Comparison of ENCODE assay signal across 1 cellular context in the genomic region with DNA sequence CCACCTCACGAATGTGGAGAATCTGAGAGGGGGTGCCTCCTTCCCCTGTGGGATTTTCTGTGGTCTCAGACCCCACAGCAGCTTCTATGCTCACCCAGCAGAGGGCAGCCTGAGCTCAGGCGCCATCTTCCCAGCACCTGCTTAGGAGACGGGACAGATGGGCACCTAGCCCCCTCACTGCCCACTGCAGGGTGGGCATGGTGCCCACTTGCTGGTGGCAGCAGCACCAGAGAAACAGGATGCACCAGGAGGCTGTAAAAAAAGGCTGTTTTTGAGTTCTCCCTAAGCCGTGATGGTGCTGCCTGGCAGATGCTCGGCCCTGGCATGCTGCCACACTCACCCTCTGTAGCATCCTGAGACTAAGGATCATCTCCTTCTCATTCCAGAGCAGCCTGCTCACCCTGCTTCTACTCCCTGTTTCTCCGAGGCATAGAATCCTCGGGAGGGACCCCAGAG.
TF ChIP-seq lines count a peak whose summit lies in the region.

No MANE protein-coding gene starts in this region.

TF ChIP-seq in K562, 482 proteins besides CTCF, POLR2A, EP300 and RAD21 (continued from another document and continues in another):
- TF ChIP-seq, protein P1, sequence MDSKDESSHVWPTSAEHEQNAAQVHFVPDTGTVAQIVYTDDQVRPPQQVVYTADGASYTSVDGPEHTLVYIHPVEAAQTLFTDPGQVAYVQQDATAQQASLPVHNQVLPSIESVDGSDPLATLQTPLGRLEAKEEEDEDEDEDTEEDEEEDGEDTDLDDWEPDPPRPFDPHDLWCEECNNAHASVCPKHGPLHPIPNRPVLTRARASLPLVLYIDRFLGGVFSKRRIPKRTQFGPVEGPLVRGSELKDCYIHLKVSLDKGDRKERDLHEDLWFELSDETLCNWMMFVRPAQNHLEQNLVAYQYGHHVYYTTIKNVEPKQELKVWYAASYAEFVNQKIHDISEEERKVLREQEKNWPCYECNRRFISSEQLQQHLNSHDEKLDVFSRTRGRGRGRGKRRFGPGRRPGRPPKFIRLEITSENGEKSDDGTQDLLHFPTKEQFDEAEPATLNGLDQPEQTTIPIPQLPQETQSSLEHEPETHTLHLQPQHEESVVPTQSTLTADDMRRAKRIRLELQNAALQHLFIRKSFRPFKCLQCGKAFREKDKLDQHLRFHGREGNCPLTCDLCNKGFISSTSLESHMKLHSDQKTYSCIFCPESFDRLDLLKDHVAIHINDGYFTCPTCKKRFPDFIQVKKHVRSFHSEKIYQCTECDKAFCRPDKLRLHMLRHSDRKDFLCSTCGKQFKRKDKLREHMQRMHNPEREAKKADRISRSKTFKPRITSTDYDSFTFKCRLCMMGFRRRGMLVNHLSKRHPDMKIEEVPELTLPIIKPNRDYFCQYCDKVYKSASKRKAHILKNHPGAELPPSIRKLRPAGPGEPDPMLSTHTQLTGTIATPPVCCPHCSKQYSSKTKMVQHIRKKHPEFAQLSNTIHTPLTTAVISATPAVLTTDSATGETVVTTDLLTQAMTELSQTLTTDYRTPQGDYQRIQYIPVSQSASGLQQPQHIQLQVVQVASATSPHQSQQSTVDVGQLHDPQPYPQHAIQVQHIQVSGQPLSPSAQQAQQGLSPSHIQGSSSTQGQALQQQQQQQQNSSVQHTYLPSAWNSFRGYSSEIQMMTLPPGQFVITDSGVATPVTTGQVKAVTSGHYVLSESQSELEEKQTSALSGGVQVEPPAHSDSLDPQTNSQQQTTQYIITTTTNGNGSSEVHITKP (IDR thresholded peaks at IDR 0.05; ENCODE audit: partially characterized antibody): no peak
- TF ChIP-seq ZNF347 (CRISPR knock-in tag; IDR thresholded peaks at IDR 0.05; ENCODE audit: low read depth) (no peak), SREBF2 (CRISPR knock-in tag; IDR thresholded peaks at IDR 0.05) (no peak), GABPB2 (CRISPR knock-in tag; conservative IDR thresholded peaks at IDR 0.05) (no peak), CREBBP (IDR thresholded peaks at IDR 0.05; ENCODE audit: low read depth, low read length) (no peak), HMG20A (CRISPR knock-in tag; conservative IDR thresholded peaks at IDR 0.05) (no peak), TAF15 (IDR thresholded peaks at IDR 0.05; ENCODE audit: low read depth, low read length) (no peak), MCM7 (IDR thresholded peaks at IDR 0.05) (no peak), BDP1 (IDR thresholded peaks at IDR 0.05; ENCODE audit: insufficient read depth, insufficient read length) (no peak), ZNF384 (IDR thresholded peaks at IDR 0.05; ENCODE audit: low read depth, low read length) (no peak), PRMT5 (CRISPR knock-in tag; IDR thresholded peaks at IDR 0.05) (no peak), ESRRA (IDR thresholded peaks at IDR 0.05; ENCODE audit: borderline replicate concordance, low read depth) (no peak), SIX5 (IDR thresholded peaks at IDR 0.05; ENCODE audit: borderline replicate concordance in 1 of 2, insufficient read depth in 1 of 2, low read depth in 1 of 2, low read length in 2 of 2) (no peak), LCOR (CRISPR knock-in tag; IDR thresholded peaks at IDR 0.05) (0 out of 2 replicates have a peak, but pooled peaks have one; percentile 35), SMC3 (conservative IDR thresholded peaks at IDR 0.05; ENCODE audit: insufficient read depth, low read depth, low read length) (peak; percentile 98), CBFA2T3 (IDR thresholded peaks at IDR 0.05) (no peak), MYNN (IDR thresholded peaks at IDR 0.05) (peak; percentile 86), MYNN (CRISPR knock-in tag; IDR thresholded peaks at IDR 0.05) (no peak), JUND (IDR thresholded peaks at IDR 0.05; ENCODE audit: borderline replicate concordance, low read depth, low read length) (no peak), JUND (tag; IDR thresholded peaks at IDR 0.05; ENCODE audit: borderline replicate concordance, low read depth, low read length) (no peak), GATAD2A (IDR thresholded peaks at IDR 0.05) (peak; percentile 51; the same call in 1 of the 2 replicates), KLF16 (IDR thresholded peaks at IDR 0.05) (peak; percentile 43; the same call in 1 of the 2 replicates), KAT8 (IDR thresholded peaks at IDR 0.05; ENCODE audit: low read depth) (no peak), BACH1 (tag; IDR thresholded peaks at IDR 0.05) (no peak), CBX3 (IDR thresholded peaks at IDR 0.05; ENCODE audit: borderline replicate concordance in 1 of 2, low read length in 2 of 2) (no peak), IRF2 (CRISPR knock-in tag; IDR thresholded peaks at IDR 0.05) (no peak), PURB (CRISPR knock-in tag; IDR thresholded peaks at IDR 0.05; ENCODE audit: low read depth) (no peak), ZNF23 (CRISPR knock-in tag; IDR thresholded peaks at IDR 0.05) (no peak), RBM15 (IDR thresholded peaks at IDR 0.05; ENCODE audit: insufficient read depth, low read length) (no peak)
- TF ChIP-seq, protein P2, sequence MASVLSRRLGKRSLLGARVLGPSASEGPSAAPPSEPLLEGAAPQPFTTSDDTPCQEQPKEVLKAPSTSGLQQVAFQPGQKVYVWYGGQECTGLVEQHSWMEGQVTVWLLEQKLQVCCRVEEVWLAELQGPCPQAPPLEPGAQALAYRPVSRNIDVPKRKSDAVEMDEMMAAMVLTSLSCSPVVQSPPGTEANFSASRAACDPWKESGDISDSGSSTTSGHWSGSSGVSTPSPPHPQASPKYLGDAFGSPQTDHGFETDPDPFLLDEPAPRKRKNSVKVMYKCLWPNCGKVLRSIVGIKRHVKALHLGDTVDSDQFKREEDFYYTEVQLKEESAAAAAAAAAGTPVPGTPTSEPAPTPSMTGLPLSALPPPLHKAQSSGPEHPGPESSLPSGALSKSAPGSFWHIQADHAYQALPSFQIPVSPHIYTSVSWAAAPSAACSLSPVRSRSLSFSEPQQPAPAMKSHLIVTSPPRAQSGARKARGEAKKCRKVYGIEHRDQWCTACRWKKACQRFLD (CRISPR knock-in tag; IDR thresholded peaks at IDR 0.05): peak; percentile 58; the same call in 1 of the 2 replicates
- TF ChIP-seq, protein P3, sequence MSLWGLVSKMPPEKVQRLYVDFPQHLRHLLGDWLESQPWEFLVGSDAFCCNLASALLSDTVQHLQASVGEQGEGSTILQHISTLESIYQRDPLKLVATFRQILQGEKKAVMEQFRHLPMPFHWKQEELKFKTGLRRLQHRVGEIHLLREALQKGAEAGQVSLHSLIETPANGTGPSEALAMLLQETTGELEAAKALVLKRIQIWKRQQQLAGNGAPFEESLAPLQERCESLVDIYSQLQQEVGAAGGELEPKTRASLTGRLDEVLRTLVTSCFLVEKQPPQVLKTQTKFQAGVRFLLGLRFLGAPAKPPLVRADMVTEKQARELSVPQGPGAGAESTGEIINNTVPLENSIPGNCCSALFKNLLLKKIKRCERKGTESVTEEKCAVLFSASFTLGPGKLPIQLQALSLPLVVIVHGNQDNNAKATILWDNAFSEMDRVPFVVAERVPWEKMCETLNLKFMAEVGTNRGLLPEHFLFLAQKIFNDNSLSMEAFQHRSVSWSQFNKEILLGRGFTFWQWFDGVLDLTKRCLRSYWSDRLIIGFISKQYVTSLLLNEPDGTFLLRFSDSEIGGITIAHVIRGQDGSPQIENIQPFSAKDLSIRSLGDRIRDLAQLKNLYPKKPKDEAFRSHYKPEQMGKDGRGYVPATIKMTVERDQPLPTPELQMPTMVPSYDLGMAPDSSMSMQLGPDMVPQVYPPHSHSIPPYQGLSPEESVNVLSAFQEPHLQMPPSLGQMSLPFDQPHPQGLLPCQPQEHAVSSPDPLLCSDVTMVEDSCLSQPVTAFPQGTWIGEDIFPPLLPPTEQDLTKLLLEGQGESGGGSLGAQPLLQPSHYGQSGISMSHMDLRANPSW (CRISPR knock-in tag; IDR thresholded peaks at IDR 0.05): no peak
- TF ChIP-seq, protein P4, sequence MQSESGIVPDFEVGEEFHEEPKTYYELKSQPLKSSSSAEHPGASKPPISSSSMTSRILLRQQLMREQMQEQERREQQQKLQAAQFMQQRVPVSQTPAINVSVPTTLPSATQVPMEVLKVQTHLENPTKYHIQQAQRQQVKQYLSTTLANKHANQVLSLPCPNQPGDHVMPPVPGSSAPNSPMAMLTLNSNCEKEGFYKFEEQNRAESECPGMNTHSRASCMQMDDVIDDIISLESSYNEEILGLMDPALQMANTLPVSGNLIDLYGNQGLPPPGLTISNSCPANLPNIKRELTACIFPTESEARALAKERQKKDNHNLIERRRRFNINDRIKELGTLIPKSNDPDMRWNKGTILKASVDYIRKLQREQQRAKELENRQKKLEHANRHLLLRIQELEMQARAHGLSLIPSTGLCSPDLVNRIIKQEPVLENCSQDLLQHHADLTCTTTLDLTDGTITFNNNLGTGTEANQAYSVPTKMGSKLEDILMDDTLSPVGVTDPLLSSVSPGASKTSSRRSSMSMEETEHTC (IDR thresholded peaks at IDR 0.05): no peak
- TF ChIP-seq, protein P5, sequence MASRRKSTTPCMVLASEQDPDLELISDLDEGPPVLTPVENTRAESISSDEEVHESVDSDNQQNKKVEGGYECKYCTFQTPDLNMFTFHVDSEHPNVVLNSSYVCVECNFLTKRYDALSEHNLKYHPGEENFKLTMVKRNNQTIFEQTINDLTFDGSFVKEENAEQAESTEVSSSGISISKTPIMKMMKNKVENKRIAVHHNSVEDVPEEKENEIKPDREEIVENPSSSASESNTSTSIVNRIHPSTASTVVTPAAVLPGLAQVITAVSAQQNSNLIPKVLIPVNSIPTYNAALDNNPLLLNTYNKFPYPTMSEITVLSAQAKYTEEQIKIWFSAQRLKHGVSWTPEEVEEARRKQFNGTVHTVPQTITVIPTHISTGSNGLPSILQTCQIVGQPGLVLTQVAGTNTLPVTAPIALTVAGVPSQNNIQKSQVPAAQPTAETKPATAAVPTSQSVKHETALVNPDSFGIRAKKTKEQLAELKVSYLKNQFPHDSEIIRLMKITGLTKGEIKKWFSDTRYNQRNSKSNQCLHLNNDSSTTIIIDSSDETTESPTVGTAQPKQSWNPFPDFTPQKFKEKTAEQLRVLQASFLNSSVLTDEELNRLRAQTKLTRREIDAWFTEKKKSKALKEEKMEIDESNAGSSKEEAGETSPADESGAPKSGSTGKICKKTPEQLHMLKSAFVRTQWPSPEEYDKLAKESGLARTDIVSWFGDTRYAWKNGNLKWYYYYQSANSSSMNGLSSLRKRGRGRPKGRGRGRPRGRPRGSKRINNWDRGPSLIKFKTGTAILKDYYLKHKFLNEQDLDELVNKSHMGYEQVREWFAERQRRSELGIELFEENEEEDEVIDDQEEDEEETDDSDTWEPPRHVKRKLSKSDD (conservative IDR thresholded peaks at IDR 0.05; ENCODE audit: low read length): no peak
- TF ChIP-seq, protein P6, sequence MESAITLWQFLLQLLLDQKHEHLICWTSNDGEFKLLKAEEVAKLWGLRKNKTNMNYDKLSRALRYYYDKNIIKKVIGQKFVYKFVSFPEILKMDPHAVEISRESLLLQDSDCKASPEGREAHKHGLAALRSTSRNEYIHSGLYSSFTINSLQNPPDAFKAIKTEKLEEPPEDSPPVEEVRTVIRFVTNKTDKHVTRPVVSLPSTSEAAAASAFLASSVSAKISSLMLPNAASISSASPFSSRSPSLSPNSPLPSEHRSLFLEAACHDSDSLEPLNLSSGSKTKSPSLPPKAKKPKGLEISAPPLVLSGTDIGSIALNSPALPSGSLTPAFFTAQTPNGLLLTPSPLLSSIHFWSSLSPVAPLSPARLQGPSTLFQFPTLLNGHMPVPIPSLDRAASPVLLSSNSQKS (CRISPR knock-in tag; IDR thresholded peaks at IDR 0.05): no peak
- TF ChIP-seq, protein P7, sequence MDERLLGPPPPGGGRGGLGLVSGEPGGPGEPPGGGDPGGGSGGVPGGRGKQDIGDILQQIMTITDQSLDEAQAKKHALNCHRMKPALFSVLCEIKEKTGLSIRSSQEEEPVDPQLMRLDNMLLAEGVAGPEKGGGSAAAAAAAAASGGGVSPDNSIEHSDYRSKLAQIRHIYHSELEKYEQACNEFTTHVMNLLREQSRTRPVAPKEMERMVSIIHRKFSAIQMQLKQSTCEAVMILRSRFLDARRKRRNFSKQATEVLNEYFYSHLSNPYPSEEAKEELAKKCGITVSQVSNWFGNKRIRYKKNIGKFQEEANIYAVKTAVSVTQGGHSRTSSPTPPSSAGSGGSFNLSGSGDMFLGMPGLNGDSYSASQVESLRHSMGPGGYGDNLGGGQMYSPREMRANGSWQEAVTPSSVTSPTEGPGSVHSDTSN (CRISPR knock-in tag; IDR thresholded peaks at IDR 0.05; ENCODE audit: low read depth): no peak
- TF ChIP-seq, protein P7 (tag; conservative IDR thresholded peaks at IDR 0.05; ENCODE audit: low read depth): no peak
- TF ChIP-seq, protein P8, sequence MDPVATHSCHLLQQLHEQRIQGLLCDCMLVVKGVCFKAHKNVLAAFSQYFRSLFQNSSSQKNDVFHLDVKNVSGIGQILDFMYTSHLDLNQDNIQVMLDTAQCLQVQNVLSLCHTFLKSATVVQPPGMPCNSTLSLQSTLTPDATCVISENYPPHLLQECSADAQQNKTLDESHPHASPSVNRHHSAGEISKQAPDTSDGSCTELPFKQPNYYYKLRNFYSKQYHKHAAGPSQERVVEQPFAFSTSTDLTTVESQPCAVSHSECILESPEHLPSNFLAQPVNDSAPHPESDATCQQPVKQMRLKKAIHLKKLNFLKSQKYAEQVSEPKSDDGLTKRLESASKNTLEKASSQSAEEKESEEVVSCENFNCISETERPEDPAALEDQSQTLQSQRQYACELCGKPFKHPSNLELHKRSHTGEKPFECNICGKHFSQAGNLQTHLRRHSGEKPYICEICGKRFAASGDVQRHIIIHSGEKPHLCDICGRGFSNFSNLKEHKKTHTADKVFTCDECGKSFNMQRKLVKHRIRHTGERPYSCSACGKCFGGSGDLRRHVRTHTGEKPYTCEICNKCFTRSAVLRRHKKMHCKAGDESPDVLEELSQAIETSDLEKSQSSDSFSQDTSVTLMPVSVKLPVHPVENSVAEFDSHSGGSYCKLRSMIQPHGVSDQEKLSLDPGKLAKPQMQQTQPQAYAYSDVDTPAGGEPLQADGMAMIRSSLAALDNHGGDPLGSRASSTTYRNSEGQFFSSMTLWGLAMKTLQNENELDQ (CRISPR knock-in tag; IDR thresholded peaks at IDR 0.05; ENCODE audit: borderline replicate concordance): no peak
- TF ChIP-seq, protein P9, sequence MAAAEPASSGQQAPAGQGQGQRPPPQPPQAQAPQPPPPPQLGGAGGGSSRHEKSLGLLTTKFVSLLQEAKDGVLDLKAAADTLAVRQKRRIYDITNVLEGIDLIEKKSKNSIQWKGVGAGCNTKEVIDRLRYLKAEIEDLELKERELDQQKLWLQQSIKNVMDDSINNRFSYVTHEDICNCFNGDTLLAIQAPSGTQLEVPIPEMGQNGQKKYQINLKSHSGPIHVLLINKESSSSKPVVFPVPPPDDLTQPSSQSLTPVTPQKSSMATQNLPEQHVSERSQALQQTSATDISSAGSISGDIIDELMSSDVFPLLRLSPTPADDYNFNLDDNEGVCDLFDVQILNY (CRISPR knock-in tag; IDR thresholded peaks at IDR 0.05): no peak
